Comparison of ENCODE assay signal across 17 cellular contexts in the genomic region with DNA sequence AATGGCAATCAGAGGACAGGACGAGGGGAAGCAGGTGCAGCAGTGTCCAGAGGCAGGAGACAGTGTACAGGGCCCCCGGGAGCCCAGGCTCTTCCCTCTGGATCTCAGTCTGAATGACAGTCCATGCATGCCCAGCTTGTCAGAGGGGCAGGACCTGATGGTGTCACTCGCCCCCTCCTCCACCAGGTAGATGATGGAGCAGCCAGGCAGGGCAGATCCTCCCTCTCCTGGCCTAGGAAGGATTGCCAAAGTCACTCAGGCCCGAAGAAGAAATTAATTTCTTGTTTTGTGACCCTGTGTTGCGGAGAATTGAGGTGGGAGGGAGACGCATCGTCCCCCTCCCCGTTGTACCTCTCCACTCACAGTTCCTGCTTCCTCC. TPM values are rescaled to one million over a fixed set of nuclear protein-coding genes. Genes with fewer than 3 reads are reported as not detected.
DNase-seq lines count a peak whose midpoint lies in the region; TF ChIP-seq lines count a peak whose summit lies in the region.
"Had no signal": no experiment of that assay in that cellular context is flagged by ENCODE, and none has a peak within 500 bp of the region (broad histone marks: within the 10 kb centered on the region; RNA-seq: fewer than 3 reads in every experiment).

No MANE protein-coding gene starts in this region.

- intact Hi-C loops in thyroid gland (cut with DNase I) = no loop called here

- H3K27me3 Mint-ChIP-seq in nephron (ENCODE audit: low read depth) = peaks cover 7% of the 10 kb centered on the region

- peak overlapping the region in 2 of 3 experiments; percentile 58 to 99 for H3K4me3 Mint-ChIP-seq in nephron
- H3K4me3 Mint-ChIP-seq: CD14-positive monocyte; CD8-positive, alpha-beta T cell had no signal

- H3K27ac ChIP-seq in thyroid gland = peak overlapping the region in 1 of 3 donors; percentile 34

- H3K27ac Mint-ChIP-seq in nephron = peak overlapping the region in 2 of 3 experiments; percentile 22 to 62
- H3K27ac Mint-ChIP-seq: CD14-positive monocyte; CD8-positive, alpha-beta T cell had no signal

- H3K9me3 ChIP-seq in thyroid gland = no peaks in the 10 kb centered on the region
- no peaks in the 10 kb centered on the region for H3K9me3 ChIP-seq in BE2C
- H3K9me3 ChIP-seq: HAP-1 had no signal

- H3K4me1 Mint-ChIP-seq in nephron = peaks cover 80% of the 10 kb centered on the region

- H3K36me3 Mint-ChIP-seq in nephron (ENCODE audit: low read depth) = no peaks in the 10 kb centered on the region
- H3K36me3 Mint-ChIP-seq: CD14-positive monocyte; CD8-positive, alpha-beta T cell had no signal

- no peak for TF ChIP-seq CTCF in nephron (IDR thresholded peaks at IDR 0.05; ENCODE audit: unreplicated experiment in 3 of 3)
- TF ChIP-seq CTCF in thyroid gland (IDR thresholded peaks at IDR 0.05) = no peak
- no peak for TF ChIP-seq CTCF in BE2C (IDR thresholded peaks at IDR 0.05; ENCODE audit: low read depth, low read length)

- peaks cover 80 to 81% of the 10 kb centered on the region in 2 donors for H3K4me1 ChIP-seq in thyroid gland
- 0 out of 2 replicates have a peak, but pooled peaks cover 5% of the 10 kb centered on the region for H3K4me1 ChIP-seq in BE2C
- H3K4me1 ChIP-seq: HAP-1 had no signal

- H3K27me3 ChIP-seq in thyroid gland (no peaks in the 10 kb centered on the region), BE2C (peaks cover 5% of the 10 kb centered on the region; the same call in 1 of the 2 replicates)

- no peaks in the 10 kb centered on the region for H3K36me3 ChIP-seq in thyroid gland
- no peaks in the 10 kb centered on the region for H3K36me3 ChIP-seq in BE2C
- H3K36me3 ChIP-seq: HAP-1 had no signal

- WGBS in thyroid gland, 2 donors = 28 to 55% methylated on average over 8 of the region's 8 CpGs

- no peak for TF ChIP-seq POLR2A in thyroid gland (IDR thresholded peaks at IDR 0.05)

- DNase-seq in ecto neural progenitor cell (ENCODE audit: low spot score) = peak; percentile 26
- DNase-seq in islet precursor cell = peak; percentile 40
- peak; percentile 39 to 54 for DNase-seq in thyroid gland
- no peak for DNase-seq in stimulated activated naive CD4-positive, alpha-beta T cell (lab: John Stamatoyannopoulos, UW)
- no peak for DNase-seq in NCI-H345 treated with DMSO at 0.1 percent for 48 hours (lab: John Stamatoyannopoulos, UW; ENCODE audit: unreplicated experiment)
- no peak for DNase-seq in BE2C
- DNase-seq: COR-L47, DMS153, DMS79 treated with DMSO at 0.1 percent for 48 hours, EL had no signal

- no peaks in the 10 kb centered on the region for H3K9me3 Mint-ChIP-seq in nephron
- H3K9me3 Mint-ChIP-seq: CD14-positive monocyte; CD8-positive, alpha-beta T cell had no signal

- H3K4me3 ChIP-seq in thyroid gland (replicated peaks in 1 of 3) (no peak overlapping the region), BE2C (ENCODE audit: low read depth, low read length) (no peak overlapping the region)
- H3K4me3 ChIP-seq: HAP-1 had no signal

RNA-seq across cellular contexts. Expression of gene VSTM4, which starts 4.0 kb away (rescaled TPM):
- 100 to 1,000 TPM in 3 of 4 donors, 10 to 100 TPM in 1; 42.9 to 220 (median 142) TPM for total RNA-seq in thyroid gland
- 1.0 TPM for polyA plus RNA-seq in BE2C (2012; ENCODE audit: insufficient read depth, insufficient read length, low read depth)
- total RNA-seq: CD8-positive, alpha-beta T cell; HT-29 had no signal
- polyA plus RNA-seq: CD14-positive monocyte had no signal

RNA-seq across cellular contexts. Expression of gene FAM170B, which starts 22.5 kb away (rescaled TPM):
- not detected for total RNA-seq in thyroid gland
- polyA plus RNA-seq in BE2C (2012; ENCODE audit: insufficient read depth, insufficient read length, low read depth) = not detected
- total RNA-seq: CD8-positive, alpha-beta T cell; H1; HT-29 had no signal
- polyA plus RNA-seq: BJ, CD14-positive monocyte, H1 had no signal

Comparison
In these comparisons a context has a peak if more than half of its experiments do, and no peak if none do; other contexts are left out.
1. DNase-seq: peak in ecto neural progenitor cell (single experiment), islet precursor cell (single experiment) and thyroid gland (2 of 2); none in stimulated activated naive CD4-positive, alpha-beta T cell (0 of 6), NCI-H345 treated with DMSO at 0.1 percent for 48 hours (single experiment) and BE2C (single experiment).